19 cellular contexts compared by ENCODE assay signal in the genomic region with DNA sequence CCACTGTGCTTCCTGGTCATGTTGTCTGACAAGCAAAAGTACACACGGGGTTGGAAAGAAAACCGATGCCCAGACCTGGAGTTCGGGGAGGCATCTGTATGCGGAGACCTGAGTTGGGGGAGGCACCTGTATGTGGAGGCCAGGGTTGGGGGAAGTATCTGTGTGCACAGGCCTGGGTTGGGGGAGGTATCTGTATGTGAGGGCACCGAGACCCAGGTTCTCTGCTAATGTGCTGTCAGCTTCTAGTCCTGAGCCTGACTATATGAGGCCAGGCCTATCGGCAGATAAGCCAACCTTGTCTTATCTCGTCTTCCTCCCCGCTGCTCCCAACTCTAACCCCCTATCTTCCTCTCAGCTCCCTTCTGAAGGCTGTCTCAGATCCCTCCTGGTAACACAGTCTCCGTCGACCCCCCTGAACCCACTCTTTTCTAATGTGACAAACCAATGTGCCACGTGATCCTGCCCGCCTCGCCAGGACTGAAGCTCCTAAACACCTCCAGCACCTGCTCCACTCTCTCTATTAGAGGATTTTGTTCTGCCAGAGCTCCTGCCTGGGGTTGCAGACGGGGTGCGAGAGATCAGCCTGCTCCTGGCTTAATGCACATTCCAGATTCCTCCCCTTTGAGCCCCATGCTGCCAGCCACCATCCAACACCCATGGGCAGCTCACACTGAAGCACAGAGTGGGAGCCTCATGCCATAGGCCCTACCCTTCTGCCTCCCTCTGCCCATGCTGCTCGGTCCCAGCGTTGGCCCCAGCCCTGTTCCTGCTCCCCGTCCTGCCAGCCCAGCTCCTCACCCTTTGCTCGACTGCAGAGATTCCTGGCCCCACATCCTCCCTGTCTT.
DNase-seq lines count a peak whose midpoint lies in the region; ATAC-seq and TF ChIP-seq lines count a peak whose summit lies in the region.
"Had no signal": no experiment of that assay in that cellular context is flagged by ENCODE, and none has a peak within 500 bp of the region (broad histone marks: within the 10 kb centered on the region; RNA-seq: fewer than 3 reads in every experiment).

No MANE protein-coding gene starts in this region.

- TF ChIP-seq CTCF in Panc1 (IDR thresholded peaks at IDR 0.05) (no peak), neural crest cell (conservative IDR thresholded peaks at IDR 0.05) (no peak), sigmoid colon (IDR thresholded peaks at IDR 0.05) (no peak), foreskin fibroblast (IDR thresholded peaks at IDR 0.05; ENCODE audit: low read depth, low read length) (no peak)

- H3K9me3 ChIP-seq in Panc1 (ENCODE audit: control insufficient read depth, insufficient read depth, low read depth, low read length) (no peaks in the 10 kb centered on the region), T-helper 17 cell (ENCODE audit: control insufficient read depth, low read length, poor library complexity, severe bottlenecking) (no peaks in the 10 kb centered on the region), sigmoid colon (no peaks in the 10 kb centered on the region)
- H3K9me3 ChIP-seq: BE2C had no signal

- no peak for TF ChIP-seq EP300 in sigmoid colon (IDR thresholded peaks at IDR 0.05)

- ATAC-seq in Panc1 (0 out of 2 replicates have a peak, but pooled peaks have one; percentile 17), T-helper 17 cell (no peak)
- peak; percentile 46 for ATAC-seq in stimulated activated effector memory CD8-positive, alpha-beta T cell treated with anti-CD3 and anti-CD28 coated beads, Interleukin-12 subunit alpha, Interleukin-12 subunit beta, amount 100 ng/mL, for 72 hours
- ATAC-seq: GM12878 had no signal

- BruUV-seq in Panc1 (replicated peaks; lab: Mats Ljungman, UMichigan), result no TSS peak

- H3K9me3 Mint-ChIP-seq in neural crest cell, result peaks cover 4% of the 10 kb centered on the region
- no peaks in the 10 kb centered on the region for H3K9me3 Mint-ChIP-seq in stimulated activated effector memory CD8-positive, alpha-beta T cell treated with anti-CD3 and anti-CD28 coated beads, Interleukin-12 subunit alpha, Interleukin-12 subunit beta, amount 100 ng/mL, for 72 hours

- H3K27me3 ChIP-seq in Panc1 (ENCODE audit: control insufficient read depth, insufficient read depth, low read length), result no peaks in the 10 kb centered on the region
- no peaks in the 10 kb centered on the region for H3K27me3 ChIP-seq in sigmoid colon

- POLR2A ChIA-PET in Panc1 (lab: Charles Lee), result no interaction called here

- H3K36me3 ChIP-seq in Panc1 (ENCODE audit: control insufficient read depth, insufficient read depth, low read length) (no peaks in the 10 kb centered on the region), sigmoid colon (no peaks in the 10 kb centered on the region)
- H3K36me3 ChIP-seq: BE2C had no signal

- H3K27ac Mint-ChIP-seq in T-helper 17 cell (no peak overlapping the region), neural crest cell (ENCODE audit: unreplicated experiment) (peak overlapping the region; percentile 89)
- no peak overlapping the region for H3K27ac Mint-ChIP-seq in stimulated activated effector memory CD8-positive, alpha-beta T cell treated with anti-CD3 and anti-CD28 coated beads, Interleukin-12 subunit alpha, Interleukin-12 subunit beta, amount 100 ng/mL, for 72 hours
- H3K27ac Mint-ChIP-seq: CD4-positive, CD25-positive, alpha-beta regulatory T cell; CD8-positive, alpha-beta memory T cell; H9 had no signal

- H3K4me1 Mint-ChIP-seq in T-helper 17 cell, result peaks cover 3% of the 10 kb centered on the region
- H3K4me1 Mint-ChIP-seq in neural crest cell, result peaks cover 8% of the 10 kb centered on the region
- H3K4me1 Mint-ChIP-seq in stimulated activated effector memory CD8-positive, alpha-beta T cell treated with anti-CD3 and anti-CD28 coated beads, Interleukin-12 subunit alpha, Interleukin-12 subunit beta, amount 100 ng/mL, for 72 hours, result no peaks in the 10 kb centered on the region

- H3K4me3 ChIP-seq in Panc1 (ENCODE audit: low read depth in 2 of 2, low read length in 2 of 2) (no peak overlapping the region), sigmoid colon (no peak overlapping the region), foreskin fibroblast (ENCODE audit: low read depth in 1 of 2, low read length in 2 of 2) (no peak overlapping the region)
- H3K4me3 ChIP-seq: GM12878 had no signal

- TF ChIP-seq POLR2A in sigmoid colon (IDR thresholded peaks at IDR 0.05), result no peak

- intact Hi-C loops in Panc1 (cut with micrococcal nuclease; ENCODE audit: unreplicated experiment), result loop anchor here (5.0 to 10.0 kb wide), 2 partner anchors 357 to 605 kb away; no protein-coding TSS in a partner anchor
- intact Hi-C loops in sigmoid colon (cut with DNase I), result loop anchor here (5.0 kb wide), 1 partner anchor 532 kb away; no protein-coding TSS in a partner anchor

- DNase-seq in Panc1 (ENCODE audit: low read depth, low spot score), result no peak
- DNase-seq in T-helper 17 cell, result no peak
- DNase-seq in neural crest cell (ENCODE audit: low read depth, low spot score), result no peak
- no peak for DNase-seq in stimulated activated effector memory CD8-positive, alpha-beta T cell treated with anti-CD3 and anti-CD28 coated beads, Interleukin-12 subunit alpha, Interleukin-12 subunit beta, amount 100 ng/mL, for 72 hours (ENCODE audit: low spot score in 2 of 2)
- no peak for DNase-seq in sigmoid colon
- no peak for DNase-seq in foreskin fibroblast
- no peak for DNase-seq in GM19240 (ENCODE audit: insufficient read length, low spot score)
- DNase-seq: ACHN; BE2C; C1 segment of cervical spinal cord; CD4-positive, CD25-positive, alpha-beta regulatory T cell; CD8-positive, alpha-beta memory T cell; COR-L47; DMS 273 treated with DMSO at 0.1 percent for 48 hours; DMS53; DND-41; EL; H9 had no signal

- CTCF ChIA-PET in Panc1 (lab: Charles Lee), result no interaction called here

- in situ Hi-C loops in Panc1 (cut with HindIII; ENCODE audit: low pct_unique_long_range_greater_than_20kb, low sequenced_read_pairs), result no loop called here

- peaks cover 2% of the 10 kb centered on the region for H3K36me3 Mint-ChIP-seq in T-helper 17 cell (ENCODE audit: low read depth)
- H3K36me3 Mint-ChIP-seq in neural crest cell (ENCODE audit: low read depth), result no peaks in the 10 kb centered on the region
- H3K36me3 Mint-ChIP-seq in stimulated activated effector memory CD8-positive, alpha-beta T cell treated with anti-CD3 and anti-CD28 coated beads, Interleukin-12 subunit alpha, Interleukin-12 subunit beta, amount 100 ng/mL, for 72 hours, result peaks cover 6% of the 10 kb centered on the region
- H3K36me3 Mint-ChIP-seq: CD4-positive, CD25-positive, alpha-beta regulatory T cell; CD8-positive, alpha-beta memory T cell had no signal

- H3K27me3 Mint-ChIP-seq in T-helper 17 cell (peaks cover 46% of the 10 kb centered on the region), neural crest cell (ENCODE audit: low read depth) (no peaks in the 10 kb centered on the region)

- WGBS in sigmoid colon, 2 donors, result 93% methylated on average over 19 of the region's 19 CpGs

- H3K27ac ChIP-seq in Panc1 (ENCODE audit: low read length) (no peak overlapping the region), sigmoid colon (no peak overlapping the region)

- peaks cover 3% of the 10 kb centered on the region; the same call in 1 of the 2 replicates for H3K4me1 ChIP-seq in Panc1 (ENCODE audit: control insufficient read depth, insufficient read depth, low read length)
- peaks cover 0 to 3% (median 0%) of the 10 kb centered on the region in 4 donors for H3K4me1 ChIP-seq in sigmoid colon
- H3K4me1 ChIP-seq: BE2C had no signal

- H3K4me3 Mint-ChIP-seq in T-helper 17 cell, result peak overlapping the region; percentile 31
- no peak overlapping the region for H3K4me3 Mint-ChIP-seq in neural crest cell
- no peak overlapping the region for H3K4me3 Mint-ChIP-seq in stimulated activated effector memory CD8-positive, alpha-beta T cell treated with anti-CD3 and anti-CD28 coated beads, Interleukin-12 subunit alpha, Interleukin-12 subunit beta, amount 100 ng/mL, for 72 hours
- H3K4me3 Mint-ChIP-seq: CD4-positive, CD25-positive, alpha-beta regulatory T cell; CD8-positive, alpha-beta memory T cell; H9 had no signal
